Comparison of ENCODE assay signal across 13 cellular contexts in genomic region chr11:130269544-130269943, GRCh38. TPM values are rescaled to one million over a fixed set of nuclear protein-coding genes. Genes with fewer than 3 reads are reported as not detected.
A peak's percentile ranks its signal among the peaks of the same experiment; 100 is the strongest.
DNase-seq lines count a peak whose midpoint lies in the region; ATAC-seq, FAIRE-seq and TF ChIP-seq lines count a peak whose summit lies in the region.
"Had no signal": no experiment of that assay in that cellular context is flagged by ENCODE, and none has a peak within 500 bp of the region (broad histone marks: within the 10 kb centered on the region; RNA-seq: fewer than 3 reads in every experiment).

No MANE protein-coding gene starts in this region.

- no peaks in the 10 kb centered on the region for H3K27me3 ChIP-seq in mesenchymal stem cell (ENCODE audit: control insufficient read depth in 1 of 2, insufficient read depth in 1 of 2, low read length in 2 of 2)

- H3K36me3 ChIP-seq in mesenchymal stem cell (ENCODE audit: control insufficient read depth in 1 of 2, insufficient read depth in 2 of 2, low read depth in 1 of 2, low read length in 2 of 2) = peaks cover 8 to 24% of the 10 kb centered on the region in 2 experiments

- no peak overlapping the region for H3K14ac ChIP-seq in mesenchymal stem cell (ENCODE audit: low read length in 2 of 2)

- H2BK12ac ChIP-seq in mesenchymal stem cell (ENCODE audit: low read length in 2 of 2) = no peak overlapping the region

- H3K4me3 Mint-ChIP-seq in chondrocyte (ENCODE audit: unreplicated experiment) = no peak overlapping the region
- H3K4me3 Mint-ChIP-seq: activated CD8-positive, alpha-beta memory T cell treated with anti-CD3 and anti-CD28 coated beads, Interleukin-2, amount 10 ng/mL, durations not matched to agents 7 days and 5 days; nephron had no signal

- H3K27ac Mint-ChIP-seq in chondrocyte (ENCODE audit: unreplicated experiment) = no peak overlapping the region
- H3K27ac Mint-ChIP-seq: activated CD8-positive, alpha-beta memory T cell treated with anti-CD3 and anti-CD28 coated beads, Interleukin-2, amount 10 ng/mL, durations not matched to agents 7 days and 5 days; nephron had no signal

- H2BK120ac ChIP-seq in mesenchymal stem cell (ENCODE audit: low read depth, low read length) = no peak overlapping the region

- in situ Hi-C loops in KBM-7 (cut with MboI; ENCODE audit: low pct_unique_long_range_greater_than_20kb, low sequenced_read_pairs) = no loop called here

- FAIRE-seq in urothelium cell line (lab: Jason Lieb, UNC) = no peak
- FAIRE-seq: G401.6 had no signal

- WGBS in mesenchymal stem cell = no CpG with 5 or more reads among the region's 1 CpG

- H3K4me1 Mint-ChIP-seq in chondrocyte (ENCODE audit: low read depth) = peaks cover 10% of the 10 kb centered on the region
- H3K4me1 Mint-ChIP-seq: nephron had no signal

- peaks cover 21% of the 10 kb centered on the region for H3K79me1 ChIP-seq in mesenchymal stem cell (replicated peaks; ENCODE audit: low read length, poor library complexity, severe bottlenecking)

- TF ChIP-seq CTCF in coronary artery (IDR thresholded peaks at IDR 0.05) = no peak
- TF ChIP-seq CTCF in chondrocyte (IDR thresholded peaks at IDR 0.05) = no peak

- peak; percentile 35 for DNase-seq in GM03348 (ENCODE audit: low spot score)
- peak; percentile 20 for DNase-seq in KBM-7
- DNase-seq in coronary artery (ENCODE audit: low spot score) = no peak
- DNase-seq in urothelium cell line (ENCODE audit: low spot score) = no peak
- no peak for DNase-seq in chondrocyte (ENCODE audit: low spot score)
- no peak for DNase-seq in mesenchymal stem cell
- DNase-seq: ACHN; activated CD8-positive, alpha-beta memory T cell treated with anti-CD3 and anti-CD28 coated beads, Interleukin-2, amount 10 ng/mL, durations not matched to agents 7 days and 5 days; NCI-H146 had no signal

- H2AFZ ChIP-seq in mesenchymal stem cell (ENCODE audit: low read depth, low read length) = no peak overlapping the region

- no peaks in the 10 kb centered on the region for H3K9me3 ChIP-seq in mesenchymal stem cell (ENCODE audit: control insufficient read depth, low read length)

- H3K27me3 Mint-ChIP-seq in chondrocyte (ENCODE audit: low read depth) = no peaks in the 10 kb centered on the region
- H3K27me3 Mint-ChIP-seq: activated CD8-positive, alpha-beta memory T cell treated with anti-CD3 and anti-CD28 coated beads, Interleukin-2, amount 10 ng/mL, durations not matched to agents 7 days and 5 days had no signal

- peaks cover 10% of the 10 kb centered on the region for H3K36me3 Mint-ChIP-seq in chondrocyte (ENCODE audit: low read depth)

- ATAC-seq in GM19452 (IDR thresholded peaks at IDR 0.05; ENCODE audit: unreplicated experiment) = peak; percentile 89
- ATAC-seq in HG02885 (IDR thresholded peaks at IDR 0.05; ENCODE audit: poor library complexity, unreplicated experiment) = peak; percentile 89
- ATAC-seq: activated CD8-positive, alpha-beta memory T cell treated with anti-CD3 and anti-CD28 coated beads, Interleukin-2, amount 10 ng/mL, durations not matched to agents 7 days and 5 days had no signal

- no peak overlapping the region for H3K9ac ChIP-seq in mesenchymal stem cell (ENCODE audit: low read length)

- H4K8ac ChIP-seq in mesenchymal stem cell (ENCODE audit: low read length) = no peak overlapping the region

- H3K4me2 ChIP-seq in mesenchymal stem cell (ENCODE audit: low read length, poor library complexity, severe bottlenecking) = no peak overlapping the region

- no peak overlapping the region for H3K18ac ChIP-seq in mesenchymal stem cell (ENCODE audit: low read depth in 1 of 2, low read length in 2 of 2)

- no peak overlapping the region for H2BK5ac ChIP-seq in mesenchymal stem cell (ENCODE audit: low read depth, low read length, poor library complexity, severe bottlenecking)

- no peak overlapping the region for H3K4ac ChIP-seq in mesenchymal stem cell (ENCODE audit: low read depth in 1 of 2, low read length in 2 of 2)

- H3K4me3 ChIP-seq in coronary artery = no peak overlapping the region
- H3K4me3 ChIP-seq in mesenchymal stem cell (ENCODE audit: insufficient read depth in 1 of 2, low read depth in 1 of 2, low read length in 2 of 2) = no peak overlapping the region

- no peak overlapping the region for H3K23ac ChIP-seq in mesenchymal stem cell (ENCODE audit: low read length in 2 of 2)

- H3K9me3 Mint-ChIP-seq in chondrocyte (ENCODE audit: low read depth) = no peaks in the 10 kb centered on the region
- H3K9me3 Mint-ChIP-seq: nephron had no signal

- no peaks in the 10 kb centered on the region for H3K4me1 ChIP-seq in mesenchymal stem cell (ENCODE audit: control insufficient read depth, insufficient read depth, low read depth, low read length)

- no peak overlapping the region for H2BK15ac ChIP-seq in mesenchymal stem cell (ENCODE audit: low read depth, poor library complexity, severe bottlenecking)

- no peak overlapping the region for H2AK5ac ChIP-seq in mesenchymal stem cell (ENCODE audit: low read length, severe bottlenecking)

- H3K27ac ChIP-seq in coronary artery (no peak overlapping the region), mesenchymal stem cell (ENCODE audit: low read length, poor library complexity, severe bottlenecking) (no peak overlapping the region)

- H4K91ac ChIP-seq in mesenchymal stem cell (ENCODE audit: low read length) = no peak overlapping the region

RNA-seq across cellular contexts. Expression of gene ZBTB44, which starts 45.2 kb away (rescaled TPM):
- 18.4 to 25.3 TPM (median 21.2 TPM) in 3 replicates for total RNA-seq in chondrocyte
- polyA plus RNA-seq in mesenchymal stem cell (2013, experiment 1 of 2) = 7.1 TPM
- 6.9 TPM for polyA plus RNA-seq in mesenchymal stem cell (2013, experiment 2 of 2)

Comparison
In these comparisons a context has a peak if more than half of its experiments do, and no peak if none do; other contexts are left out.
1. DNase-seq: peak in GM03348 (single experiment) and KBM-7 (single experiment); none in coronary artery (single experiment), urothelium cell line (single experiment), chondrocyte (single experiment) and mesenchymal stem cell (single experiment).